In the genomic region with DNA sequence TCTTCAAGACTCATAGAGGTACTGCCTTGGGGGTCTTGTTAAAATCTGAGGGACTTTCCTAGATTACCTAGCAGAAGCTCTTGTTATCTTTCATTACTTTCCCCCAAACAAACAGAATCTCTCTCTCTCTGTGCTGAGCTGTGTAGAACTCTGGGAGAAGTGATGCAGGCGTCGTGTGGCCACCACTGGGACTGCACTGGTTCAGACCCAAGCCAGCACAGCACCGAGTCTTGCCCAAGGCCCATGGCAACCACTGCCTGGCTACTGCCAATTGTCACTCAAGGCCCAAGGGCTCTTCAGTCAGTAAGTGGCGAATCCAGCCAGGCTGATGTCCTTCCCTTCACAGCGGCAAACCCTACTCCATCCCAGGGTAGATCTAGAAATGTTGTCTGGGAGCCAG, we compare ENCODE assay signal across 20 cellular contexts. TPM values are rescaled to one million over a fixed set of nuclear protein-coding genes. Genes with fewer than 3 reads are reported as not detected.
DNase-seq lines count a peak whose midpoint lies in the region; ATAC-seq, FAIRE-seq and TF ChIP-seq lines count a peak whose summit lies in the region.
"Had no signal": no experiment of that assay in that cellular context is flagged by ENCODE, and none has a peak within 500 bp of the region (broad histone marks: within the 10 kb centered on the region; RNA-seq: fewer than 3 reads in every experiment).

No MANE protein-coding gene starts in this region.

- H3K27me3 Mint-ChIP-seq in activated T-helper 17 cell treated with anti-CD3 and anti-CD28 coated beads, Interleukin-2, amount 50 U/mL, for 72 hours: peaks cover 20% of the 10 kb centered on the region
- no peaks in the 10 kb centered on the region for H3K27me3 Mint-ChIP-seq in activated CD8-positive, alpha-beta T cell treated with anti-CD3 and anti-CD28 coated beads, Interleukin-2, amount 10 ng/mL, durations not matched to agents 7 days and 5 days (ENCODE audit: low read depth)

- POLR2A ChIA-PET in HepG2 (lab: Yijun Ruan, JAX): no interaction called here
- POLR2A ChIA-PET in activated CD8-positive, alpha-beta T cell treated with anti-CD3 and anti-CD28 coated beads, Interleukin-2, amount 10 ng/mL, durations not matched to agents 7 days and 5 days (lab: Charles Lee): no interaction called here

- H2AFZ ChIP-seq in HepG2 (ENCODE audit: low read length): no peak overlapping the region

- H3K4me3 ChIP-seq in HepG2 (replicated peaks in 1 of 3; ENCODE audit: insufficient read depth in 1 of 3, low read depth in 2 of 3, low read length in 3 of 3): no peak overlapping the region
- H3K4me3 ChIP-seq in right lobe of liver: no peak overlapping the region

- H3K27ac ChIP-seq in HepG2 (ENCODE audit: extremely low read length, insufficient read depth, low read length): no peak overlapping the region
- H3K27ac ChIP-seq in right lobe of liver: no peak overlapping the region
- H3K27ac ChIP-seq in foreskin keratinocyte: no peak overlapping the region
- H3K27ac ChIP-seq: HL-60 had no signal

- H3K9me3 Mint-ChIP-seq in activated T-helper 17 cell treated with anti-CD3 and anti-CD28 coated beads, Interleukin-2, amount 50 U/mL, for 72 hours: peaks cover 16% of the 10 kb centered on the region
- no peaks in the 10 kb centered on the region for H3K9me3 Mint-ChIP-seq in activated CD8-positive, alpha-beta T cell treated with anti-CD3 and anti-CD28 coated beads, Interleukin-2, amount 10 ng/mL, durations not matched to agents 7 days and 5 days (ENCODE audit: insufficient read depth)

- CTCF ChIA-PET in HepG2 (lab: Yijun Ruan, JAX; ENCODE audit: low intra/inter-chr PET ratio, low total read pairs): no interaction called here
- CTCF ChIA-PET in activated CD8-positive, alpha-beta T cell treated with anti-CD3 and anti-CD28 coated beads, Interleukin-2, amount 10 ng/mL, durations not matched to agents 7 days and 5 days (lab: Charles Lee): no interaction called here

- no peak for FAIRE-seq in HepG2 (lab: Jason Lieb, UNC)
- FAIRE-seq: H54, HTR-8/SVneo had no signal

- H3K4me3 Mint-ChIP-seq in activated T-helper 17 cell treated with anti-CD3 and anti-CD28 coated beads, Interleukin-2, amount 50 U/mL, for 72 hours: no peak overlapping the region
- H3K4me3 Mint-ChIP-seq in activated CD8-positive, alpha-beta T cell treated with anti-CD3 and anti-CD28 coated beads, Interleukin-2, amount 10 ng/mL, durations not matched to agents 7 days and 5 days: no peak overlapping the region
- H3K4me3 Mint-ChIP-seq: CD14-positive monocyte had no signal

- H3K36me3 ChIP-seq in HepG2 (replicated peaks in 1 of 2; ENCODE audit: control insufficient read depth in 1 of 2, insufficient read depth in 2 of 2, low read length in 2 of 2) (no peaks in the 10 kb centered on the region), right lobe of liver (no peaks in the 10 kb centered on the region)

- no peak overlapping the region for H3K27ac Mint-ChIP-seq in activated T-helper 17 cell treated with anti-CD3 and anti-CD28 coated beads, Interleukin-2, amount 50 U/mL, for 72 hours
- no peak overlapping the region for H3K27ac Mint-ChIP-seq in activated CD8-positive, alpha-beta T cell treated with anti-CD3 and anti-CD28 coated beads, Interleukin-2, amount 10 ng/mL, durations not matched to agents 7 days and 5 days
- H3K27ac Mint-ChIP-seq: CD14-positive monocyte had no signal

- no peak for TF ChIP-seq RAD21 in HepG2 (CRISPR knock-in tag; IDR thresholded peaks at IDR 0.05)

- TF ChIP-seq POLR2A in HepG2 (IDR thresholded peaks at IDR 0.05; ENCODE audit: insufficient read depth in 1 of 2, low read depth in 2 of 2, low read length in 2 of 2) (no peak), right lobe of liver (IDR thresholded peaks at IDR 0.05) (no peak)

- H3K79me2 ChIP-seq in HepG2 (ENCODE audit: insufficient read depth, low read length): no peaks in the 10 kb centered on the region

- H3K9ac ChIP-seq in HepG2 (ENCODE audit: insufficient read depth, low read depth, low read length): no peak overlapping the region

- no peaks in the 10 kb centered on the region for H4K20me1 ChIP-seq in HepG2 (ENCODE audit: insufficient read depth, low read length)

- TF ChIP-seq EP300 in HepG2 (IDR thresholded peaks at IDR 0.05; ENCODE audit: low read depth in 2 of 2, low read length in 2 of 2) (no peak), HepG2 (CRISPR knock-in tag; IDR thresholded peaks at IDR 0.05; ENCODE audit: borderline replicate concordance) (no peak)

- intact Hi-C loops in HepG2 (cut with micrococcal nuclease; ENCODE audit: unreplicated experiment) (no loop called here), right lobe of liver (cut with DNase I) (no loop called here)

- no peak overlapping the region for H3K4me2 ChIP-seq in HepG2 (ENCODE audit: low read depth, low read length)

- DNase-seq in HepG2 (ENCODE audit: low spot score) (no peak), right lobe of liver (no peak), foreskin keratinocyte (no peak), SIG-M5 treated with dmso at 0.1 percent for 504 hours (lab: John Stamatoyannopoulos, UW; ENCODE audit: unreplicated experiment) (no peak)
- DNase-seq in activated CD8-positive, alpha-beta T cell treated with anti-CD3 and anti-CD28 coated beads, Interleukin-2, amount 10 ng/mL, durations not matched to agents 7 days and 5 days: no peak
- DNase-seq: DMS153, Kasumi-1, MM.1S, NCI-H1092, NCI-H1436 treated with DMSO at 0.1 percent for 48 hours, NCI-H2029, NCI-H345, NCI-H524 treated with DMSO at 0.1 percent for 48 hours, SW 1271 had no signal

- no peak for TF ChIP-seq CTCF in HepG2 (CRISPR knock-in tag; IDR thresholded peaks at IDR 0.05)
- TF ChIP-seq CTCF in right lobe of liver (IDR thresholded peaks at IDR 0.05): no peak
- TF ChIP-seq CTCF in foreskin keratinocyte (conservative IDR thresholded peaks at IDR 0.05): no peak

- H3K36me3 Mint-ChIP-seq in activated T-helper 17 cell treated with anti-CD3 and anti-CD28 coated beads, Interleukin-2, amount 50 U/mL, for 72 hours (ENCODE audit: low read depth): no peaks in the 10 kb centered on the region
- no peaks in the 10 kb centered on the region for H3K36me3 Mint-ChIP-seq in activated CD8-positive, alpha-beta T cell treated with anti-CD3 and anti-CD28 coated beads, Interleukin-2, amount 10 ng/mL, durations not matched to agents 7 days and 5 days (ENCODE audit: low read depth)
- H3K36me3 Mint-ChIP-seq: CD14-positive monocyte had no signal

- H3K9me3 ChIP-seq in HepG2 (ENCODE audit: low read length) (peaks cover 33% of the 10 kb centered on the region; the same call in 1 of the 2 replicates), right lobe of liver (no peaks in the 10 kb centered on the region)

- H3K4me1 Mint-ChIP-seq in activated T-helper 17 cell treated with anti-CD3 and anti-CD28 coated beads, Interleukin-2, amount 50 U/mL, for 72 hours: no peaks in the 10 kb centered on the region
- H3K4me1 Mint-ChIP-seq in activated CD8-positive, alpha-beta T cell treated with anti-CD3 and anti-CD28 coated beads, Interleukin-2, amount 10 ng/mL, durations not matched to agents 7 days and 5 days (ENCODE audit: low read depth): no peaks in the 10 kb centered on the region
- H3K4me1 Mint-ChIP-seq: CD14-positive monocyte had no signal

- ATAC-seq in HepG2 (peak; percentile 95), right lobe of liver (no peak), HG03175 (IDR thresholded peaks at IDR 0.05; ENCODE audit: unreplicated experiment) (peak; percentile 63), foreskin keratinocyte (peak; percentile 65)
- no peak for ATAC-seq in activated T-helper 17 cell treated with anti-CD3 and anti-CD28 coated beads, Interleukin-2, amount 50 U/mL, for 72 hours (replicated peaks)
- ATAC-seq in activated CD8-positive, alpha-beta T cell treated with anti-CD3 and anti-CD28 coated beads, Interleukin-2, amount 10 ng/mL, durations not matched to agents 7 days and 5 days: no peak

- H3K27me3 ChIP-seq in HepG2 (ENCODE audit: control insufficient read depth in 1 of 2, insufficient read depth in 2 of 2, low read length in 2 of 2) (no peaks in the 10 kb centered on the region), right lobe of liver (no peaks in the 10 kb centered on the region), foreskin keratinocyte (no peaks in the 10 kb centered on the region)

- no peaks in the 10 kb centered on the region for H3K4me1 ChIP-seq in HepG2 (ENCODE audit: insufficient read depth, low read length)
- no peaks in the 10 kb centered on the region for H3K4me1 ChIP-seq in right lobe of liver
- peaks cover 6% of the 10 kb centered on the region for H3K4me1 ChIP-seq in foreskin keratinocyte

- in situ Hi-C loops in HepG2 (cut with HindIII; ENCODE audit: extremely low pct_ligation_motif_present, low pct_unique_long_range_greater_than_20kb): no loop called here

- WGBS in HepG2 (ENCODE audit: low lambda C conversion rate): 47% methylated on average over 5 of the region's 5 CpGs
- whole genome bisulfite sequencing in right lobe of liver (ENCODE audit: insufficient coverage, low coverage, low lambda C conversion rate, missing lambda C conversion rate): no CpG with 5 or more reads among the region's 5 CpGs

- no TSS peak for BruUV-seq in HepG2 (replicated peaks; lab: Mats Ljungman, UMichigan)

RNA-seq across cellular contexts. Expression of gene PPP1R1C, which starts 28.6 kb away (rescaled TPM):
- 1.5 and 2.4 TPM in 2 replicates for total RNA-seq in HepG2 (2016; rRNA removed; fragmentation: Illumina TruSeq; extraction: Trizol)
- total RNA-seq in HepG2 (2016; cell fraction: cytosol; rRNA removed; fragmentation: Illumina TruSeq; extraction: Trizol; ENCODE audit: low read depth): 0.79 and 1.8 TPM in 2 replicates
- total RNA-seq in HepG2 (2016; cell fraction: insoluble cytoplasmic fraction; rRNA removed; fragmentation: Illumina TruSeq; extraction: Trizol): 1.7 and 1.9 TPM in 2 replicates
- 1.8 and 1.9 TPM in 2 replicates for total RNA-seq in HepG2 (2016; cell fraction: membrane; rRNA removed; fragmentation: Illumina TruSeq; extraction: Trizol)
- total RNA-seq in HepG2 (2016; cell fraction: nucleus; rRNA removed; fragmentation: Illumina TruSeq; extraction: Trizol): 2.1 and 2.4 TPM in 2 replicates
- polyA plus RNA-seq in HepG2 (2011; rRNA removed): 2.9 and 3.5 TPM in 2 replicates
- polyA plus RNA-seq in HepG2 (2011; cell fraction: cytosol; rRNA removed): 1.6 and 2.1 TPM in 2 replicates
- polyA plus RNA-seq in HepG2 (2011; cell fraction: nucleus; rRNA removed): 0.87 and 0.90 TPM in 2 replicates
- polyA plus RNA-seq in HepG2 (2012): 6.6 and 22.4 TPM in 2 replicates
- 0.83 and 1.6 TPM in 2 replicates for polyA plus RNA-seq in HepG2 (2016; cell fraction: cytosol; fragmentation: Illumina TruSeq; extraction: Trizol; ENCODE audit: low read depth)
- polyA plus RNA-seq in HepG2 (2016; cell fraction: insoluble cytoplasmic fraction; fragmentation: Illumina TruSeq; extraction: Trizol; ENCODE audit: low read depth): 2.9 and 3.3 TPM in 2 replicates
- 3.2 and 3.5 TPM in 2 replicates for polyA plus RNA-seq in HepG2 (2016; cell fraction: membrane; fragmentation: Illumina TruSeq; extraction: Trizol; ENCODE audit: low read depth)
- 1.2 and 2.1 TPM in 2 replicates for polyA plus RNA-seq in HepG2 (2016; cell fraction: nucleus; fragmentation: Illumina TruSeq; extraction: Trizol; ENCODE audit: insufficient read depth, low read depth)
- polyA minus RNA-seq in HepG2 (2011; rRNA and poly(A)+ RNA removed; ENCODE audit: low replicate concordance): 0.34 TPM in 1 of 2 replicates, not detected in the other
- polyA minus RNA-seq in HepG2 (2011; cell fraction: cytosol; rRNA and poly(A)+ RNA removed): 1.5 TPM in 1 of 2 replicates, not detected in the other
- polyA minus RNA-seq in HepG2 (2011; cell fraction: nucleus; rRNA and poly(A)+ RNA removed): 5.0 and 5.9 TPM in 2 replicates
- 10 to 100 TPM in 2 of 6 experiments, 1 to 10 TPM in 4; 1.8 to 22.2 (median 8.8) TPM for total RNA-seq in right lobe of liver
- total RNA-seq in foreskin keratinocyte: 7.3 and 8.1 TPM in 2 replicates
- 6.9 and 9.2 TPM in 2 replicates for polyA plus RNA-seq in foreskin keratinocyte
- total RNA-seq in activated T-helper 17 cell treated with anti-CD3 and anti-CD28 coated beads, Interleukin-2, amount 50 U/mL, for 72 hours: not detected
- total RNA-seq in activated CD8-positive, alpha-beta T cell treated with anti-CD3 and anti-CD28 coated beads, Interleukin-2, amount 10 ng/mL, durations not matched to agents 7 days and 5 days: not detected
- polyA plus RNA-seq: CD14-positive monocyte had no signal

Comparison
In these comparisons a context has a peak if more than half of its experiments do, and no peak if none do; other contexts are left out.
1. ATAC-seq: peak in HepG2 (single experiment), HG03175 (single experiment) and foreskin keratinocyte (single experiment); none in right lobe of liver (0 of 4), activated T-helper 17 cell treated with anti-CD3 and anti-CD28 coated beads, Interleukin-2, amount 50 U/mL, for 72 hours (single experiment) and activated CD8-positive, alpha-beta T cell treated with anti-CD3 and anti-CD28 coated beads, Interleukin-2, amount 10 ng/mL, durations not matched to agents 7 days and 5 days (single experiment).